Comparison of ENCODE assay signal across 18 cellular contexts in genomic region chr6:1383729-1384548, GRCh38. TPM values are rescaled to one million over a fixed set of nuclear protein-coding genes. Genes with fewer than 3 reads are reported as not detected.
A peak's percentile ranks its signal among the peaks of the same experiment; 100 is the strongest.
DNase-seq lines count a peak whose midpoint lies in the region; ATAC-seq and TF ChIP-seq lines count a peak whose summit lies in the region.
"Had no signal": no experiment of that assay in that cellular context is flagged by ENCODE, and none has a peak within 500 bp of the region (broad histone marks: within the 10 kb centered on the region; RNA-seq: fewer than 3 reads in every experiment).

No MANE protein-coding gene starts in this region.

- H3K9me3 ChIP-seq in iPS-15b (ENCODE audit: control insufficient read depth, insufficient read depth, low read length) (no peaks in the 10 kb centered on the region), osteoblast (ENCODE audit: low read depth, low read length) (no peaks in the 10 kb centered on the region)

- CTCF ChIA-PET in WTC11 (lab: Charles Lee): interaction anchor here (0.8 to 3.5 kb wide), 9 partner anchors 9 to 471 kb away, joined by 3 to 24 read pairs (median 5); partner anchors contain the start of gene FOXQ1

- H3K36me3 ChIP-seq in iPS-15b (ENCODE audit: control insufficient read depth, insufficient read depth, low read length): no peaks in the 10 kb centered on the region
- no peaks in the 10 kb centered on the region for H3K36me3 ChIP-seq in osteoblast (ENCODE audit: insufficient read depth, low read length)

- H3K4me3 Mint-ChIP-seq in WTC11: peak overlapping the region; percentile 60
- no peak overlapping the region for H3K4me3 Mint-ChIP-seq in effector memory CD8-positive, alpha-beta T cell
- H3K4me3 Mint-ChIP-seq: activated T-helper 1 cell treated with anti-CD3 and anti-CD28 coated beads, Interleukin-12 subunit alpha, Interleukin-12 subunit beta, Interleukin-2, Interleukin-4 antibody, amounts not matched to agents 30 ng/mL and 10 ng/mL and 1 ng/mL, durations not matched to agents 14 hours and 24 hours and 36 hours; T-helper 1 cell treated with Interleukin-12 subunit alpha and Interleukin-12 subunit beta and Interleukin-4 antibody, amounts not matched to agents 30 μg/mL and 1 μg/mL, for 36 hours had no signal

- H3K27ac ChIP-seq in osteoblast (ENCODE audit: low read depth, low read length): no peak overlapping the region
- H3K27ac ChIP-seq: RWPE1 had no signal

- no peaks in the 10 kb centered on the region for H4K20me1 ChIP-seq in osteoblast (ENCODE audit: insufficient read depth, low read length)

- H3K9me3 Mint-ChIP-seq in WTC11: no peaks in the 10 kb centered on the region
- no peaks in the 10 kb centered on the region for H3K9me3 Mint-ChIP-seq in effector memory CD8-positive, alpha-beta T cell
- H3K9me3 Mint-ChIP-seq: activated T-helper 1 cell treated with anti-CD3 and anti-CD28 coated beads, Interleukin-12 subunit alpha, Interleukin-12 subunit beta, Interleukin-2, Interleukin-4 antibody, amounts not matched to agents 30 ng/mL and 10 ng/mL and 1 ng/mL, durations not matched to agents 14 hours and 24 hours and 36 hours; naive thymus-derived CD8-positive, alpha-beta T cell; T-helper 1 cell treated with Interleukin-12 subunit alpha and Interleukin-12 subunit beta and Interleukin-4 antibody, amounts not matched to agents 30 μg/mL and 1 μg/mL, for 36 hours had no signal

- H3K27me3 ChIP-seq in iPS-15b (ENCODE audit: control insufficient read depth, insufficient read depth, low read length) (peaks cover 94% of the 10 kb centered on the region), osteoblast (ENCODE audit: insufficient read depth, low read length) (peaks cover 81% of the 10 kb centered on the region)

- no peaks in the 10 kb centered on the region; the same call in 1 of the 2 replicates for H3K36me3 Mint-ChIP-seq in WTC11
- peaks cover 6% of the 10 kb centered on the region for H3K36me3 Mint-ChIP-seq in effector memory CD8-positive, alpha-beta T cell (ENCODE audit: insufficient read depth)

- H3K4me3 ChIP-seq in iPS-15b (ENCODE audit: low read depth, low read length) (peak overlapping the region; percentile 39), osteoblast (ENCODE audit: insufficient read depth, low read length) (no peak overlapping the region)

- H3K79me2 ChIP-seq in osteoblast (ENCODE audit: insufficient read depth, low read length): no peaks in the 10 kb centered on the region

- H3K4me1 Mint-ChIP-seq in WTC11: peaks cover 53% of the 10 kb centered on the region
- H3K4me1 Mint-ChIP-seq in effector memory CD8-positive, alpha-beta T cell (ENCODE audit: low read depth in 2 of 2): peaks cover 19 to 36% of the 10 kb centered on the region in 2 donors

- H3K27ac Mint-ChIP-seq in WTC11: no peak overlapping the region
- H3K27ac Mint-ChIP-seq in effector memory CD8-positive, alpha-beta T cell: no peak overlapping the region
- H3K27ac Mint-ChIP-seq: activated T-helper 1 cell treated with anti-CD3 and anti-CD28 coated beads, Interleukin-12 subunit alpha, Interleukin-12 subunit beta, Interleukin-2, Interleukin-4 antibody, amounts not matched to agents 30 ng/mL and 10 ng/mL and 1 ng/mL, durations not matched to agents 14 hours and 24 hours and 36 hours; naive thymus-derived CD8-positive, alpha-beta T cell had no signal

- DNase-seq in ELF-1 (ENCODE audit: low read depth, low spot score) (peak; percentile 49), WTC11 (ENCODE audit: low spot score) (peak; percentile 60), osteoblast (ENCODE audit: insufficient read length, low spot score, missing footprints) (peak; percentile 82), NCI-H2081 treated with DMSO at 0.1 percent for 48 hours (lab: John Stamatoyannopoulos, UW) (no peak), mucosa of gallbladder (ENCODE audit: low spot score) (no peak)
- DNase-seq in effector memory CD8-positive, alpha-beta T cell: no peak
- DNase-seq: activated CD4-positive, alpha-beta T cell treated with anti-CD3 and anti-CD28 coated beads, Interleukin-2, amount 50 U/mL, for 1 hour; foreskin melanocyte; naive thymus-derived CD8-positive, alpha-beta T cell; NCI-H187 treated with DMSO at 0.1 percent for 48 hours; NCI-H526 treated with DMSO at 0.1 percent for 48 hours had no signal

- H3K9ac ChIP-seq in iPS-15b (ENCODE audit: low read depth, low read length): no peak overlapping the region

- POLR2A ChIA-PET in WTC11 (lab: Charles Lee): interaction anchor here (0.6 kb wide), 1 partner anchor 488 kb away, joined by 4 read pairs; no protein-coding TSS in a partner anchor

- peak; percentile 3 for ATAC-seq in WTC11
- no peak for ATAC-seq in effector memory CD8-positive, alpha-beta T cell (replicated peaks)
- no peak for ATAC-seq in GM18511 (IDR thresholded peaks at IDR 0.05; ENCODE audit: unreplicated experiment)
- ATAC-seq: HCT116; naive thymus-derived CD8-positive, alpha-beta T cell had no signal

- no peak overlapping the region for H3K4me2 ChIP-seq in osteoblast (ENCODE audit: insufficient read depth, low read length)

- TF ChIP-seq CTCF in WTC11 (IDR thresholded peaks at IDR 0.05) (no peak), osteoblast (IDR thresholded peaks at IDR 0.05; ENCODE audit: extremely low read depth, low read depth, low read length) (no peak)

- H3K4me1 ChIP-seq in iPS-15b (ENCODE audit: control insufficient read depth, insufficient read depth, low read length) (peaks cover 3% of the 10 kb centered on the region), osteoblast (ENCODE audit: insufficient read depth, low read length) (no peaks in the 10 kb centered on the region)

- H2AFZ ChIP-seq in osteoblast (ENCODE audit: low read length): no peak overlapping the region

- H3K27me3 Mint-ChIP-seq in WTC11 (ENCODE audit: low read depth): peaks cover 99% of the 10 kb centered on the region
- H3K27me3 Mint-ChIP-seq in effector memory CD8-positive, alpha-beta T cell: peaks cover 82 to 87% of the 10 kb centered on the region in 2 donors

TF ChIP-seq in WTC11, 78 proteins besides CTCF, POLR2A, EP300 and RAD21 (continues in another document):
- TF ChIP-seq USF1 (CRISPR knock-in tag; IDR thresholded peaks at IDR 0.05) (no peak), ELF4 (CRISPR knock-in tag; IDR thresholded peaks at IDR 0.05; ENCODE audit: low read depth) (no peak), SP1 (CRISPR knock-in tag; conservative IDR thresholded peaks at IDR 0.05) (no peak), CREM (CRISPR knock-in tag; IDR thresholded peaks at IDR 0.05) (no peak), ZNF512 (CRISPR knock-in tag; IDR thresholded peaks at IDR 0.05; ENCODE audit: borderline replicate concordance) (no peak), RORB (CRISPR knock-in tag; IDR thresholded peaks at IDR 0.05) (no peak), TP53 (CRISPR knock-in tag; IDR thresholded peaks at IDR 0.05) (no peak), ZNF423 (CRISPR knock-in tag; IDR thresholded peaks at IDR 0.05) (no peak), ZNF396 (CRISPR knock-in tag; IDR thresholded peaks at IDR 0.05; ENCODE audit: borderline replicate concordance) (no peak), MLX (CRISPR knock-in tag; IDR thresholded peaks at IDR 0.05) (no peak), TCF7 (CRISPR knock-in tag; IDR thresholded peaks at IDR 0.05; ENCODE audit: low read depth) (no peak), EMX1 (CRISPR knock-in tag; IDR thresholded peaks at IDR 0.05) (no peak), ZNF425 (CRISPR knock-in tag; conservative IDR thresholded peaks at IDR 0.05) (no peak), FOXK1 (CRISPR knock-in tag; IDR thresholded peaks at IDR 0.05) (no peak)

RNA-seq across cellular contexts. Expression of gene FOXF2, which starts 5.4 kb away (rescaled TPM):
- total RNA-seq in WTC11 (2021) (0.07 to 0.11 TPM in 2 of 3 replicates, not detected in the other), osteoblast (1.1 and 2.1 TPM in 2 replicates), mucosa of gallbladder (3.6 TPM)
- total RNA-seq: activated T-helper 1 cell treated with anti-CD3 and anti-CD28 coated beads, Interleukin-12 subunit alpha, Interleukin-12 subunit beta, Interleukin-2, Interleukin-4 antibody, amounts not matched to agents 30 ng/mL and 10 ng/mL and 1 ng/mL, durations not matched to agents 14 hours and 24 hours and 36 hours; dermis microvascular lymphatic vessel endothelial cell; naive thymus-derived CD8-positive, alpha-beta T cell had no signal

Comparison
In these comparisons a context has a peak if more than half of its experiments do, and no peak if none do; other contexts are left out.
1. DNase-seq: peak in ELF-1 (single experiment), WTC11 (single experiment) and osteoblast (single experiment); none in NCI-H2081 treated with DMSO at 0.1 percent for 48 hours (single experiment), effector memory CD8-positive, alpha-beta T cell (0 of 3) and mucosa of gallbladder (single experiment).